In genomic region chr1:93846929-93847810, GRCh38 we compare ENCODE assay signal across 8 cellular contexts. TPM values are rescaled to one million over a fixed set of nuclear protein-coding genes. Genes with fewer than 3 reads are reported as not detected.
DNase-seq lines count a peak whose midpoint lies in the region; ATAC-seq lines count a peak whose summit lies in the region.

No MANE protein-coding gene starts in this region.

- ATAC-seq in HG02571 (IDR thresholded peaks at IDR 0.05; ENCODE audit: unreplicated experiment): peak; percentile 64

- H3K27ac ChIP-seq in temporal lobe (ENCODE audit: low read depth, low read length): peak overlapping the region; percentile 90

- peak overlapping the region; percentile 84 for H3K4me3 ChIP-seq in GM08714 (ENCODE audit: low read length)

- peak; percentile 95 for DNase-seq in NAMALWA (ENCODE audit: low spot score)
- peak; percentile 91 for DNase-seq in SK-N-DZ (ENCODE audit: low spot score)
- peak; percentile 85 for DNase-seq in activated naive CD4-positive, alpha-beta T cell treated with anti-CD3 and anti-CD28 coated beads, Interleukin-2, amount 50 U/mL, for 16 hours
- DNase-seq in glomerular visceral epithelial cell (ENCODE audit: extremely low spot score): peak; percentile 94
- DNase-seq in occipital lobe (lab: John Stamatoyannopoulos, UW): peak; percentile 53

RNA-seq across cellular contexts. Expression of gene DNTTIP2, which starts 31.8 kb away (rescaled TPM):
- 9.0 and 12.3 TPM in 2 replicates for polyA plus RNA-seq in SK-N-DZ (2014; cell fraction: cytosol; rRNA removed)
- 171 and 227 TPM in 2 replicates for polyA plus RNA-seq in SK-N-DZ (2014; cell fraction: nucleus; rRNA removed)
- 38.4 TPM for total RNA-seq in occipital lobe
- 34.4 TPM for total RNA-seq in temporal lobe

Comparison
In these comparisons a context has a peak if more than half of its experiments do, and no peak if none do; other contexts are left out.
1. Peak in every context shown above with its lines: DNase-seq, ATAC-seq, H3K4me3 ChIP-seq and H3K27ac ChIP-seq.